In the genomic region with DNA sequence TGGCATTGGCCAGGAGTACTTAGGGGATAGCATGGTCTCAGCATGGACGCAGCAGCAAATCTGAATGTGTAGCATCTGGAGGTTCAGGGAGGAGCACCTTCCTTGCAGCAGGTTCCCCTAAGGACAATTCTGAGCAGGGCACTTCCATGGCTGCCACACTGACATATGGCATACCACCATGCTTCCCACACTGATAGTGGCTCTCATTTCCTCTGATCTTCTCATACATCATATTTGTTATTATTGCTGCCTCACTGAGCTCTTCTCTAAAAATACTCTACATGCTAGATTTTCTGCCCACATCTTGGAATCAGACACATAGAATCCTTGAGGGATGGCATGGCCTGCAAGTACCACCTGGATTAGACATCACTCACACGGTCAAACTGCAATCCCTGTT, we compare ENCODE assay signal across 15 cellular contexts. TPM values are rescaled to one million over a fixed set of nuclear protein-coding genes. Genes with fewer than 3 reads are reported as not detected.
DNase-seq lines count a peak whose midpoint lies in the region; TF ChIP-seq lines count a peak whose summit lies in the region.
"Had no signal": no experiment of that assay in that cellular context is flagged by ENCODE, and none has a peak within 500 bp of the region (broad histone marks: within the 10 kb centered on the region; RNA-seq: fewer than 3 reads in every experiment).

No MANE protein-coding gene starts in this region.

- H3K9me2 ChIP-seq in Loucy (replicated peaks; ENCODE audit: low read depth, low read length): no peaks in the 10 kb centered on the region

- H3K9ac ChIP-seq in Loucy (ENCODE audit: low read depth, low read length, poor library complexity, severe bottlenecking): no peak overlapping the region

- H3F3A ChIP-seq in Loucy (ENCODE audit: low read depth): no peaks in the 10 kb centered on the region

- DNase-seq in NCI-H82 (lab: John Stamatoyannopoulos, UW) (peak; percentile 38), NCI-H82 treated with DMSO at 0.1 percent for 48 hours (lab: John Stamatoyannopoulos, UW; ENCODE audit: unreplicated experiment) (no peak), cerebellum (ENCODE audit: low spot score) (peak; percentile 52), NCI-H1694 (lab: John Stamatoyannopoulos, UW) (no peak)
- no peak for DNase-seq in stimulated activated CD4-positive, alpha-beta T cell treated with anti-CD3 and anti-CD28 coated beads, Interleukin-15, amount 100 ng/mL, for 24 hours
- DNase-seq: 8988T; Calu3; CD4-positive, alpha-beta memory T cell; COR-L47; DMS53; DMS79 treated with DMSO at 0.1 percent for 48 hours; GOT3; HFFc6 had no signal

- no peak overlapping the region for H3K4me3 ChIP-seq in Loucy (ENCODE audit: low read length, poor library complexity, severe bottlenecking)
- H3K4me3 ChIP-seq: HAP-1 had no signal

- 0 out of 2 replicates have a peak overlapping the region, but pooled peaks have one; percentile 13 for H2AFZ ChIP-seq in Loucy (ENCODE audit: low read length)

- H3K36me3 ChIP-seq in Loucy (ENCODE audit: insufficient read depth, low read length): no peaks in the 10 kb centered on the region
- H3K36me3 ChIP-seq: HAP-1 had no signal

- no peak overlapping the region for H3K4me2 ChIP-seq in Loucy (ENCODE audit: low read depth, low read length, poor library complexity, severe bottlenecking)

- no peaks in the 10 kb centered on the region for H3K27me3 ChIP-seq in Loucy (ENCODE audit: insufficient read depth, low read length, poor library complexity, severe bottlenecking)

- no peaks in the 10 kb centered on the region for H3K9me3 ChIP-seq in Loucy (ENCODE audit: insufficient read depth, low read depth, low read length)
- H3K9me3 ChIP-seq: HAP-1 had no signal

- TF ChIP-seq CTCF in Loucy (conservative IDR thresholded peaks at IDR 0.05; ENCODE audit: low read length): no peak

- H3K79me2 ChIP-seq in Loucy (ENCODE audit: insufficient read depth, low read length): no peaks in the 10 kb centered on the region

- no peaks in the 10 kb centered on the region for H4K20me1 ChIP-seq in Loucy (ENCODE audit: insufficient read depth, low read length, poor library complexity, severe bottlenecking)

- peaks cover 15% of the 10 kb centered on the region for H3K4me1 ChIP-seq in Loucy (ENCODE audit: insufficient read depth, low read length, poor library complexity, severe bottlenecking)
- H3K4me1 ChIP-seq: HAP-1 had no signal

RNA-seq across cellular contexts. Expression of a gene that starts 7.3 kb away (rescaled TPM):
- 3.9 TPM for total RNA-seq in cerebellum
- total RNA-seq: CD4-positive, alpha-beta memory T cell had no signal

Comparison
In these comparisons a context has a peak if more than half of its experiments do, and no peak if none do; other contexts are left out.
1. DNase-seq: peak in NCI-H82 (single experiment) and cerebellum (single experiment); none in NCI-H82 treated with DMSO at 0.1 percent for 48 hours (single experiment), NCI-H1694 (single experiment) and stimulated activated CD4-positive, alpha-beta T cell treated with anti-CD3 and anti-CD28 coated beads, Interleukin-15, amount 100 ng/mL, for 24 hours (single experiment).